1 cellular context compared by ENCODE assay signal in genomic region chr17:42180922-42181850, GRCh38.
TF ChIP-seq lines count a peak whose summit lies in the region.

TSS of gene KCNH4 (minus strand) at chr17:42181142. CDS start at chr17:42180945, 197 bp downstream.

TF ChIP-seq in WTC11, 78 proteins besides CTCF, POLR2A, EP300 and RAD21 (continued from another document and continues in another):
- TF ChIP-seq MLX (CRISPR knock-in tag; IDR thresholded peaks at IDR 0.05) (no peak), ZNF121 (CRISPR knock-in tag; IDR thresholded peaks at IDR 0.05) (no peak), E2F5 (CRISPR knock-in tag; IDR thresholded peaks at IDR 0.05) (peak; percentile 60; the same call in 1 of the 2 replicates), GRHL2 (CRISPR knock-in tag; IDR thresholded peaks at IDR 0.05; ENCODE audit: insufficient replicate concordance, severe bottlenecking) (no peak), IRF1 (CRISPR knock-in tag; IDR thresholded peaks at IDR 0.05) (no peak), USF1 (CRISPR knock-in tag; IDR thresholded peaks at IDR 0.05) (peak; percentile 79), ZNF671 (CRISPR knock-in tag; IDR thresholded peaks at IDR 0.05) (no peak), JAZF1 (CRISPR knock-in tag; IDR thresholded peaks at IDR 0.05) (no peak), ZBTB43 (CRISPR knock-in tag; IDR thresholded peaks at IDR 0.05) (no peak), JUN (CRISPR knock-in tag; IDR thresholded peaks at IDR 0.05) (no peak), ESRRA (CRISPR knock-in tag; IDR thresholded peaks at IDR 0.05; ENCODE audit: borderline replicate concordance) (no peak), RORB (CRISPR knock-in tag; IDR thresholded peaks at IDR 0.05) (no peak), NFYB (CRISPR knock-in tag; conservative IDR thresholded peaks at IDR 0.05; ENCODE audit: low read depth) (no peak), ELF4 (CRISPR knock-in tag; IDR thresholded peaks at IDR 0.05; ENCODE audit: low read depth) (no peak), ZNF281 (CRISPR knock-in tag; IDR thresholded peaks at IDR 0.05) (peak; percentile 19; the same call in 1 of the 2 replicates), CDX4 (CRISPR knock-in tag; IDR thresholded peaks at IDR 0.05; ENCODE audit: borderline replicate concordance) (no peak), CREB1 (CRISPR knock-in tag; IDR thresholded peaks at IDR 0.05) (no peak), ZNF232 (CRISPR knock-in tag; IDR thresholded peaks at IDR 0.05) (peak; percentile 40; the same call in 1 of the 2 replicates), ZNF317 (CRISPR knock-in tag; IDR thresholded peaks at IDR 0.05; ENCODE audit: borderline replicate concordance, low read depth) (no peak), ZNF512 (CRISPR knock-in tag; IDR thresholded peaks at IDR 0.05; ENCODE audit: borderline replicate concordance) (no peak), E2F4 (CRISPR knock-in tag; IDR thresholded peaks at IDR 0.05; ENCODE audit: borderline replicate concordance, low read depth) (no peak), RELA (CRISPR knock-in tag; IDR thresholded peaks at IDR 0.05; ENCODE audit: borderline replicate concordance) (no peak), AR (CRISPR knock-in tag; IDR thresholded peaks at IDR 0.05) (no peak), ATF1 (CRISPR knock-in tag; IDR thresholded peaks at IDR 0.05) (no peak), FOXP4 (CRISPR knock-in tag; IDR thresholded peaks at IDR 0.05) (peak; percentile 16; the same call in 1 of the 2 replicates), SMAD4 (CRISPR knock-in tag; IDR thresholded peaks at IDR 0.05) (no peak), ZNF396 (CRISPR knock-in tag; IDR thresholded peaks at IDR 0.05; ENCODE audit: borderline replicate concordance) (no peak), ZNF416 (CRISPR knock-in tag; IDR thresholded peaks at IDR 0.05) (no peak), ZNF425 (CRISPR knock-in tag; conservative IDR thresholded peaks at IDR 0.05) (no peak), FOXP1 (CRISPR knock-in tag; IDR thresholded peaks at IDR 0.05; ENCODE audit: borderline replicate concordance) (no peak), PRRX2 (CRISPR knock-in tag; IDR thresholded peaks at IDR 0.05) (no peak), IRF2 (CRISPR knock-in tag; IDR thresholded peaks at IDR 0.05; ENCODE audit: borderline replicate concordance, low read depth) (no peak), OVOL2 (CRISPR knock-in tag; IDR thresholded peaks at IDR 0.05; ENCODE audit: borderline replicate concordance) (no peak), NFATC4 (CRISPR knock-in tag; IDR thresholded peaks at IDR 0.05) (no peak), ZNF219 (CRISPR knock-in tag; IDR thresholded peaks at IDR 0.05; ENCODE audit: borderline replicate concordance) (no peak), ZNF423 (CRISPR knock-in tag; IDR thresholded peaks at IDR 0.05) (no peak), EMX1 (CRISPR knock-in tag; IDR thresholded peaks at IDR 0.05) (no peak)
- TF ChIP-seq, protein P1, sequence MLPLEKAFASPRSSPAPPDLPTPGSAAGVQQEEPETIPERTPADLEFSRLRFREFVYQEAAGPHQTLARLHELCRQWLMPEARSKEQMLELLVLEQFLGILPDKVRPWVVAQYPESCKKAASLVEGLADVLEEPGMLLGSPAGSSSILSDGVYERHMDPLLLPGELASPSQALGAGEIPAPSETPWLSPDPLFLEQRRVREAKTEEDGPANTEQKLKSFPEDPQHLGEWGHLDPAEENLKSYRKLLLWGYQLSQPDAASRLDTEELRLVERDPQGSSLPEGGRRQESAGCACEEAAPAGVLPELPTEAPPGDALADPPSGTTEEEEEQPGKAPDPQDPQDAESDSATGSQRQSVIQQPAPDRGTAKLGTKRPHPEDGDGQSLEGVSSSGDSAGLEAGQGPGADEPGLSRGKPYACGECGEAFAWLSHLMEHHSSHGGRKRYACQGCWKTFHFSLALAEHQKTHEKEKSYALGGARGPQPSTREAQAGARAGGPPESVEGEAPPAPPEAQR (CRISPR knock-in tag; IDR thresholded peaks at IDR 0.05), result no peak
- TF ChIP-seq, protein P2, sequence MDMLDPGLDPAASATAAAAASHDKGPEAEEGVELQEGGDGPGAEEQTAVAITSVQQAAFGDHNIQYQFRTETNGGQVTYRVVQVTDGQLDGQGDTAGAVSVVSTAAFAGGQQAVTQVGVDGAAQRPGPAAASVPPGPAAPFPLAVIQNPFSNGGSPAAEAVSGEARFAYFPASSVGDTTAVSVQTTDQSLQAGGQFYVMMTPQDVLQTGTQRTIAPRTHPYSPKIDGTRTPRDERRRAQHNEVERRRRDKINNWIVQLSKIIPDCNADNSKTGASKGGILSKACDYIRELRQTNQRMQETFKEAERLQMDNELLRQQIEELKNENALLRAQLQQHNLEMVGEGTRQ (CRISPR knock-in tag; IDR thresholded peaks at IDR 0.05), result peak; percentile 68
